Comparison of ENCODE assay signal across 14 cellular contexts in genomic region chr9:112299514-112299913, GRCh38. TPM values are rescaled to one million over a fixed set of nuclear protein-coding genes. Genes with fewer than 3 reads are reported as not detected.
A peak's percentile ranks its signal among the peaks of the same experiment; 100 is the strongest.
DNase-seq lines count a peak whose midpoint lies in the region; ATAC-seq, FAIRE-seq and TF ChIP-seq lines count a peak whose summit lies in the region.
"Had no signal": no experiment of that assay in that cellular context is flagged by ENCODE, and none has a peak within 500 bp of the region (broad histone marks: within the 10 kb centered on the region; RNA-seq: fewer than 3 reads in every experiment).

No MANE protein-coding gene starts in this region.

- H3K4me1 ChIP-seq in upper lobe of right lung: peaks cover 6% of the 10 kb centered on the region
- no peaks in the 10 kb centered on the region for H3K4me1 ChIP-seq in small intestine (ENCODE audit: control insufficient read depth in 2 of 2, insufficient read depth in 1 of 2, low read depth in 1 of 2, low read length in 1 of 2)

- no peaks in the 10 kb centered on the region for H3K9me3 ChIP-seq in upper lobe of right lung
- H3K9me3 ChIP-seq in small intestine (ENCODE audit: control insufficient read depth, low read depth): no peaks in the 10 kb centered on the region

- H3K36me3 ChIP-seq in upper lobe of right lung (no peaks in the 10 kb centered on the region), small intestine (ENCODE audit: control insufficient read depth in 2 of 2, insufficient read depth in 2 of 2, low read length in 2 of 2) (peaks cover 0 to 3% of the 10 kb centered on the region in 2 donors)

- DNase-seq in Right ventricle myocardium superior (no peak), cardiac septum (ENCODE audit: low spot score) (no peak), amniotic epithelial cell (ENCODE audit: low read depth) (peak; percentile 60), glomerular visceral epithelial cell (ENCODE audit: extremely low spot score) (peak; percentile 31), upper lobe of right lung (no peak), GM13976 (ENCODE audit: low spot score) (no peak), small intestine (no peak)
- DNase-seq: activated CD4-positive, alpha-beta memory T cell treated with anti-CD3 and anti-CD28 coated beads, Interleukin-2, amount 10 ng/mL, durations not matched to agents 7 days and 5 days; activated naive CD8-positive, alpha-beta T cell treated with anti-CD3 and anti-CD28 coated beads, Interleukin-2, amount 50 U/mL, for 24 hours; midbrain; NCI-H2227 treated with DMSO at 0.1 percent for 48 hours; SHP77 treated with DMSO at 0.1 percent for 48 hours had no signal

- no peak for TF ChIP-seq CTCF in upper lobe of right lung (IDR thresholded peaks at IDR 0.05)
- TF ChIP-seq CTCF in GM13976 (IDR thresholded peaks at IDR 0.05; ENCODE audit: borderline replicate concordance, control extremely low read depth, extremely low read depth, insufficient read depth, missing control alignments): no peak

- H3K27ac ChIP-seq in upper lobe of right lung (no peak overlapping the region), small intestine (ENCODE audit: low read depth in 1 of 2, low read length in 1 of 2) (no peak overlapping the region)

- no peak overlapping the region for H3K4me3 ChIP-seq in upper lobe of right lung
- H3K4me3 ChIP-seq in small intestine (ENCODE audit: low read depth in 1 of 2, low read length in 2 of 2): no peak overlapping the region

- H3K27me3 ChIP-seq in upper lobe of right lung (no peaks in the 10 kb centered on the region), small intestine (ENCODE audit: control insufficient read depth in 2 of 2, insufficient read depth in 2 of 2, low read length in 2 of 2) (no peaks in the 10 kb centered on the region)

- FAIRE-seq in small intestine (lab: Jason Lieb, UNC): no peak
- FAIRE-seq: GM12892 had no signal

- intact Hi-C loops in Right ventricle myocardium superior (cut with DNase I) (no loop called here), cardiac septum (cut with DNase I) (no loop called here), upper lobe of right lung (cut with DNase I) (no loop called here)

- in situ Hi-C loops in GM13976 (cut with MboI; ENCODE audit: low sequenced_read_pairs, unreplicated experiment): no loop called here

- ATAC-seq in Right ventricle myocardium superior (ENCODE audit: poor library complexity) (peak; percentile 69), upper lobe of right lung (peak; percentile 35), GM19395 (IDR thresholded peaks at IDR 0.05; ENCODE audit: unreplicated experiment) (no peak)
- ATAC-seq: activated naive CD8-positive, alpha-beta T cell treated with anti-CD3 and anti-CD28 coated beads, Interleukin-2, amount 50 U/mL, for 24 hours had no signal

RNA-seq across cellular contexts. Expression of gene PTBP3, which starts 33.9 kb away (rescaled TPM):
- 13.7 TPM for total RNA-seq in Right ventricle myocardium superior
- 20.8 TPM for total RNA-seq in cardiac septum
- total RNA-seq in upper lobe of right lung: 77.6 TPM
- 10 to 100 TPM; 19.7 to 28.9 (median 22.4) TPM for polyA plus RNA-seq in small intestine

Comparison
In these comparisons a context has a peak if more than half of its experiments do, and no peak if none do; other contexts are left out.
1. DNase-seq: peak in amniotic epithelial cell (single experiment) and glomerular visceral epithelial cell (single experiment); none in Right ventricle myocardium superior (single experiment), cardiac septum (single experiment), upper lobe of right lung (single experiment), GM13976 (single experiment) and small intestine (single experiment).